In the genomic region with DNA sequence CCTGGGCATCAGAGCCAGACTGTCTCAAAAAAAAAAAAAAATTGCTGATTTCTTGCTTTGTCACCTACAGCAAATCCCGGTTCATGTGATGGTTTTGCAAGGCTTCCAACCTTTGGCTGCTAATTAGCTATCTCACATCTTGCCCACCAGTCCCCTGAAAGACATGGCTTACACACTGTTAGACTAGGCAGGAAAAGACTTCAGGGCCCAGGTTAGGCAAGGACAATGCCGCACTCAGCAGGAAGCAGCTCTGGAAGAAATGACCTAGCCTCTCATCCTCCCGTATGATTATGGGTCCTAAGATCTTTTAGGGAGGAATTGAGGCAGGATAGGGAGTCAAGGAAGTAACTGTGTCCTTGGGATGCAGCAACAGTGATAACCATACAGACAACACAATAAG, we compare ENCODE assay signal across 2 cellular contexts.
TF ChIP-seq lines count a peak whose summit lies in the region.

No MANE protein-coding gene starts in this region.

TF ChIP-seq in GM23338, 12 proteins besides CTCF, POLR2A, EP300 and RAD21 (continues in another document):
- no peak for TF ChIP-seq ZNF331 (CRISPR knock-in tag; IDR thresholded peaks at IDR 0.05; ENCODE audit: low read depth)
- no peak for TF ChIP-seq STAT1 (IDR thresholded peaks at IDR 0.05; ENCODE audit: unreplicated experiment)
- TF ChIP-seq, protein P1, sequence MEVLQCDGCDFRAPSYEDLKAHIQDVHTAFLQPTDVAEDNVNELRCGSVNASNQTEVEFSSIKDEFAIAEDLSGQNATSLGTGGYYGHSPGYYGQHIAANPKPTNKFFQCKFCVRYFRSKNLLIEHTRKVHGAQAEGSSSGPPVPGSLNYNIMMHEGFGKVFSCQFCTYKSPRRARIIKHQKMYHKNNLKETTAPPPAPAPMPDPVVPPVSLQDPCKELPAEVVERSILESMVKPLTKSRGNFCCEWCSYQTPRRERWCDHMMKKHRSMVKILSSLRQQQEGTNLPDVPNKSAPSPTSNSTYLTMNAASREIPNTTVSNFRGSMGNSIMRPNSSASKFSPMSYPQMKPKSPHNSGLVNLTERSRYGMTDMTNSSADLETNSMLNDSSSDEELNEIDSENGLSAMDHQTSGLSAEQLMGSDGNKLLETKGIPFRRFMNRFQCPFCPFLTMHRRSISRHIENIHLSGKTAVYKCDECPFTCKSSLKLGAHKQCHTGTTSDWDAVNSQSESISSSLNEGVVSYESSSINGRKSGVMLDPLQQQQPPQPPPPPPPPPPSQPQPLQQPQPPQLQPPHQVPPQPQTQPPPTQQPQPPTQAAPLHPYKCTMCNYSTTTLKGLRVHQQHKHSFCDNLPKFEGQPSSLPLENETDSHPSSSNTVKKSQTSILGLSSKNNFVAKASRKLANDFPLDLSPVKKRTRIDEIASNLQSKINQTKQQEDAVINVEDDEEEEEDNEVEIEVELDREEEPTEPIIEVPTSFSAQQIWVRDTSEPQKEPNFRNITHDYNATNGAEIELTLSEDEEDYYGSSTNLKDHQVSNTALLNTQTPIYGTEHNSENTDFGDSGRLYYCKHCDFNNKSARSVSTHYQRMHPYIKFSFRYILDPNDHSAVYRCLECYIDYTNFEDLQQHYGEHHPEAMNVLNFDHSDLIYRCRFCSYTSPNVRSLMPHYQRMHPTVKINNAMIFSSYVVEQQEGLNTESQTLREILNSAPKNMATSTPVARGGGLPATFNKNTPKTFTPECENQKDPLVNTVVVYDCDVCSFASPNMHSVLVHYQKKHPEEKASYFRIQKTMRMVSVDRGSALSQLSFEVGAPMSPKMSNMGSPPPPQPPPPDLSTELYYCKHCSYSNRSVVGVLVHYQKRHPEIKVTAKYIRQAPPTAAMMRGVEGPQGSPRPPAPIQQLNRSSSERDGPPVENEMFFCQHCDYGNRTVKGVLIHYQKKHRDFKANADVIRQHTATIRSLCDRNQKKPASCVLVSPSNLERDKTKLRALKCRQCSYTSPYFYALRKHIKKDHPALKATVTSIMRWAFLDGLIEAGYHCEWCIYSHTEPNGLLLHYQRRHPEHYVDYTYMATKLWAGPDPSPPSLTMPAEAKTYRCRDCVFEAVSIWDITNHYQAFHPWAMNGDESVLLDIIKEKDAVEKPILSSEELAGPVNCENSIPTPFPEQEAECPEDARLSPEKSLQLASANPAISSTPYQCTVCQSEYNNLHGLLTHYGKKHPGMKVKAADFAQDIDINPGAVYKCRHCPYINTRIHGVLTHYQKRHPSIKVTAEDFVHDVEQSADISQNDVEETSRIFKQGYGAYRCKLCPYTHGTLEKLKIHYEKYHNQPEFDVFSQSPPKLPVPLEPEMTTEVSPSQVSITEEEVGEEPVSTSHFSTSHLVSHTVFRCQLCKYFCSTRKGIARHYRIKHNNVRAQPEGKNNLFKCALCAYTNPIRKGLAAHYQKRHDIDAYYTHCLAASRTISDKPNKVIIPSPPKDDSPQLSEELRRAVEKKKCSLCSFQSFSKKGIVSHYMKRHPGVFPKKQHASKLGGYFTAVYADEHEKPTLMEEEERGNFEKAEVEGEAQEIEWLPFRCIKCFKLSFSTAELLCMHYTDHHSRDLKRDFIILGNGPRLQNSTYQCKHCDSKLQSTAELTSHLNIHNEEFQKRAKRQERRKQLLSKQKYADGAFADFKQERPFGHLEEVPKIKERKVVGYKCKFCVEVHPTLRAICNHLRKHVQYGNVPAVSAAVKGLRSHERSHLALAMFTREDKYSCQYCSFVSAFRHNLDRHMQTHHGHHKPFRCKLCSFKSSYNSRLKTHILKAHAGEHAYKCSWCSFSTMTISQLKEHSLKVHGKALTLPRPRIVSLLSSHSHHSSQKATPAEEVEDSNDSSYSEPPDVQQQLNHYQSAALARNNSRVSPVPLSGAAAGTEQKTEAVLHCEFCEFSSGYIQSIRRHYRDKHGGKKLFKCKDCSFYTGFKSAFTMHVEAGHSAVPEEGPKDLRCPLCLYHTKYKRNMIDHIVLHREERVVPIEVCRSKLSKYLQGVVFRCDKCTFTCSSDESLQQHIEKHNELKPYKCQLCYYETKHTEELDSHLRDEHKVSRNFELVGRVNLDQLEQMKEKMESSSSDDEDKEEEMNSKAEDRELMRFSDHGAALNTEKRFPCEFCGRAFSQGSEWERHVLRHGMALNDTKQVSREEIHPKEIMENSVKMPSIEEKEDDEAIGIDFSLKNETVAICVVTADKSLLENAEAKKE (CRISPR knock-in tag; IDR thresholded peaks at IDR 0.05): no peak
- no peak for TF ChIP-seq EZH2phosphoT487 (IDR thresholded peaks at IDR 0.05; ENCODE audit: unreplicated experiment)
- TF ChIP-seq JUNB (IDR thresholded peaks at IDR 0.05; ENCODE audit: unreplicated experiment): no peak
- TF ChIP-seq NANOG (IDR thresholded peaks at IDR 0.05; ENCODE audit: borderline replicate concordance): no peak
- no peak for TF ChIP-seq CREB1 (CRISPR knock-in tag; IDR thresholded peaks at IDR 0.05; ENCODE audit: low read depth)
- TF ChIP-seq POLR2AphosphoS5 (IDR thresholded peaks at IDR 0.05; ENCODE audit: low read depth): no peak
- no peak for TF ChIP-seq ZNF114 (CRISPR knock-in tag; IDR thresholded peaks at IDR 0.05)
- TF ChIP-seq EZH2 (IDR thresholded peaks at IDR 0.05; ENCODE audit: low read depth, unreplicated experiment): no peak
- TF ChIP-seq, protein P2, sequence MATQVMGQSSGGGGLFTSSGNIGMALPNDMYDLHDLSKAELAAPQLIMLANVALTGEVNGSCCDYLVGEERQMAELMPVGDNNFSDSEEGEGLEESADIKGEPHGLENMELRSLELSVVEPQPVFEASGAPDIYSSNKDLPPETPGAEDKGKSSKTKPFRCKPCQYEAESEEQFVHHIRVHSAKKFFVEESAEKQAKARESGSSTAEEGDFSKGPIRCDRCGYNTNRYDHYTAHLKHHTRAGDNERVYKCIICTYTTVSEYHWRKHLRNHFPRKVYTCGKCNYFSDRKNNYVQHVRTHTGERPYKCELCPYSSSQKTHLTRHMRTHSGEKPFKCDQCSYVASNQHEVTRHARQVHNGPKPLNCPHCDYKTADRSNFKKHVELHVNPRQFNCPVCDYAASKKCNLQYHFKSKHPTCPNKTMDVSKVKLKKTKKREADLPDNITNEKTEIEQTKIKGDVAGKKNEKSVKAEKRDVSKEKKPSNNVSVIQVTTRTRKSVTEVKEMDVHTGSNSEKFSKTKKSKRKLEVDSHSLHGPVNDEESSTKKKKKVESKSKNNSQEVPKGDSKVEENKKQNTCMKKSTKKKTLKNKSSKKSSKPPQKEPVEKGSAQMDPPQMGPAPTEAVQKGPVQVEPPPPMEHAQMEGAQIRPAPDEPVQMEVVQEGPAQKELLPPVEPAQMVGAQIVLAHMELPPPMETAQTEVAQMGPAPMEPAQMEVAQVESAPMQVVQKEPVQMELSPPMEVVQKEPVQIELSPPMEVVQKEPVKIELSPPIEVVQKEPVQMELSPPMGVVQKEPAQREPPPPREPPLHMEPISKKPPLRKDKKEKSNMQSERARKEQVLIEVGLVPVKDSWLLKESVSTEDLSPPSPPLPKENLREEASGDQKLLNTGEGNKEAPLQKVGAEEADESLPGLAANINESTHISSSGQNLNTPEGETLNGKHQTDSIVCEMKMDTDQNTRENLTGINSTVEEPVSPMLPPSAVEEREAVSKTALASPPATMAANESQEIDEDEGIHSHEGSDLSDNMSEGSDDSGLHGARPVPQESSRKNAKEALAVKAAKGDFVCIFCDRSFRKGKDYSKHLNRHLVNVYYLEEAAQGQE (IDR thresholded peaks at IDR 0.05; ENCODE audit: unreplicated experiment): no peak

TF ChIP-seq in WTC11, 78 proteins besides CTCF, POLR2A, EP300 and RAD21:
- no peak for TF ChIP-seq ZBTB21 (CRISPR knock-in tag; IDR thresholded peaks at IDR 0.05; ENCODE audit: borderline replicate concordance)
